14 cellular contexts compared by ENCODE assay signal in genomic region chr10:98266647-98267046, GRCh38. TPM values are rescaled to one million over a fixed set of nuclear protein-coding genes. Genes with fewer than 3 reads are reported as not detected.
DNase-seq lines count a peak whose midpoint lies in the region; ATAC-seq, FAIRE-seq and TF ChIP-seq lines count a peak whose summit lies in the region.
"Had no signal": no experiment of that assay in that cellular context is flagged by ENCODE, and none has a peak within 500 bp of the region (broad histone marks: within the 10 kb centered on the region; RNA-seq: fewer than 3 reads in every experiment).

No MANE protein-coding gene starts in this region.

- peaks cover 17% of the 10 kb centered on the region for H3K4me1 ChIP-seq in neural progenitor cell

- H3K9me3 ChIP-seq in AG04450 (ENCODE audit: control insufficient read depth, insufficient read depth, low read length) = peaks cover 4% of the 10 kb centered on the region; the same call in 1 of the 2 replicates
- no peaks in the 10 kb centered on the region for H3K9me3 ChIP-seq in neural progenitor cell (ENCODE audit: low read depth)
- H3K9me3 ChIP-seq in CD4-positive, alpha-beta T cell (ENCODE audit: control insufficient read depth, low read length) = no peaks in the 10 kb centered on the region
- H3K9me3 ChIP-seq: pancreas had no signal

- no peaks in the 10 kb centered on the region for H3K9me3 Mint-ChIP-seq in effector memory CD8-positive, alpha-beta T cell
- H3K9me3 Mint-ChIP-seq in neural progenitor cell = no peaks in the 10 kb centered on the region
- H3K9me3 Mint-ChIP-seq in CD4-positive, alpha-beta T cell = no peaks in the 10 kb centered on the region
- H3K9me3 Mint-ChIP-seq: activated T-cell treated with anti-CD3 and anti-CD28 coated beads, Interleukin-2, amount 50 U/mL, for 4 hours had no signal

- no peak for DNase-seq in AG04450 (ENCODE audit: low read depth, low spot score)
- DNase-seq in H54 (ENCODE audit: insufficient read length, low spot score) = peak; percentile 36
- no peak for DNase-seq in effector memory CD8-positive, alpha-beta T cell
- DNase-seq in neural progenitor cell (ENCODE audit: low spot score) = no peak
- no peak for DNase-seq in iPS-NIHi7 (ENCODE audit: extremely low spot score)
- no peak for DNase-seq in CD4-positive, alpha-beta T cell
- DNase-seq in GM13976 (ENCODE audit: low spot score) = no peak
- no peak for DNase-seq in dermis blood vessel endothelial cell
- DNase-seq: activated CD4-positive, CD25-positive, alpha-beta regulatory T cell treated with anti-CD3 and anti-CD28 coated beads, Interleukin-2, amount 50 U/mL, for 72 hours; activated T-cell treated with anti-CD3 and anti-CD28 coated beads, Interleukin-2, amount 50 U/mL, for 4 hours; GF-D8; NCI-H2029; pancreas had no signal

- peaks cover 16 to 21% of the 10 kb centered on the region in 2 donors for H3K27me3 Mint-ChIP-seq in effector memory CD8-positive, alpha-beta T cell
- peaks cover 7% of the 10 kb centered on the region for H3K27me3 Mint-ChIP-seq in neural progenitor cell (ENCODE audit: insufficient read depth, low read depth)
- H3K27me3 Mint-ChIP-seq in CD4-positive, alpha-beta T cell = peaks cover 54% of the 10 kb centered on the region

- ATAC-seq in effector memory CD8-positive, alpha-beta T cell (replicated peaks) = no peak
- ATAC-seq in CD4-positive, alpha-beta T cell (ENCODE audit: poor library complexity) = no peak
- ATAC-seq: activated T-cell treated with anti-CD3 and anti-CD28 coated beads, Interleukin-2, amount 50 U/mL, for 4 hours; pancreas had no signal

- CTCF ChIA-PET in AG04450 (lab: Charles Lee) = interaction anchor here (0.6 to 1.3 kb wide), 2 partner anchors 42 to 128 kb away, joined by 4 to 6 read pairs; no protein-coding TSS in a partner anchor
- CTCF ChIA-PET in CD4-positive, alpha-beta T cell (lab: Charles Lee) = no interaction called here

- peaks cover 0 to 7% of the 10 kb centered on the region in 2 donors for H3K4me1 Mint-ChIP-seq in effector memory CD8-positive, alpha-beta T cell (ENCODE audit: low read depth in 2 of 2)
- peaks cover 31% of the 10 kb centered on the region for H3K4me1 Mint-ChIP-seq in neural progenitor cell
- H3K4me1 Mint-ChIP-seq in CD4-positive, alpha-beta T cell (ENCODE audit: low read depth) = peaks cover 8% of the 10 kb centered on the region

- in situ Hi-C loops in GM13976 (cut with MboI; ENCODE audit: low sequenced_read_pairs, unreplicated experiment) = no loop called here

- intact Hi-C loops in CD4-positive, alpha-beta T cell (cut with DNase I, micrococcal nuclease) = no loop called here

- no peak for FAIRE-seq in H54 (lab: Jason Lieb, UNC)
- FAIRE-seq: pancreas had no signal

- H3F3A ChIP-seq in neural progenitor cell (ENCODE audit: low read depth) = peaks cover 10% of the 10 kb centered on the region

- no peak overlapping the region for H2AFZ ChIP-seq in neural progenitor cell (replicated peaks)

- peak overlapping the region; percentile 5 for H3K4me3 ChIP-seq in AG04450 (ENCODE audit: low read depth, low read length)
- H3K4me3 ChIP-seq in neural progenitor cell = no peak overlapping the region

- peaks cover 6% of the 10 kb centered on the region for H3K36me3 Mint-ChIP-seq in effector memory CD8-positive, alpha-beta T cell (ENCODE audit: insufficient read depth)
- H3K36me3 Mint-ChIP-seq in neural progenitor cell = no peaks in the 10 kb centered on the region
- H3K36me3 Mint-ChIP-seq in CD4-positive, alpha-beta T cell (ENCODE audit: low read depth) = no peaks in the 10 kb centered on the region

- no peaks in the 10 kb centered on the region for H4K20me1 ChIP-seq in neural progenitor cell (ENCODE audit: low read depth)

- H3K4me2 ChIP-seq in neural progenitor cell = peak overlapping the region; percentile 10
- H3K4me2 ChIP-seq: KMS-11 had no signal

- H3K36me3 ChIP-seq in neural progenitor cell = no peaks in the 10 kb centered on the region
- H3K36me3 ChIP-seq: pancreas had no signal

- no peak overlapping the region for H3K9ac ChIP-seq in neural progenitor cell
- H3K9ac ChIP-seq: KMS-11 had no signal

- peak overlapping the region; percentile 9 to 76 for H3K4me3 Mint-ChIP-seq in effector memory CD8-positive, alpha-beta T cell
- peak overlapping the region; percentile 39 for H3K4me3 Mint-ChIP-seq in neural progenitor cell
- H3K4me3 Mint-ChIP-seq in CD4-positive, alpha-beta T cell = no peak overlapping the region
- H3K4me3 Mint-ChIP-seq: activated T-cell treated with anti-CD3 and anti-CD28 coated beads, Interleukin-2, amount 50 U/mL, for 4 hours had no signal

- TF ChIP-seq CTCF in AG04450 (IDR thresholded peaks at IDR 0.05; ENCODE audit: low read depth, low read length) = no peak
- no peak for TF ChIP-seq CTCF in neural progenitor cell (IDR thresholded peaks at IDR 0.05)
- no peak for TF ChIP-seq CTCF in CD4-positive, alpha-beta T cell (IDR thresholded peaks at IDR 0.05)
- TF ChIP-seq CTCF in GM13976 (IDR thresholded peaks at IDR 0.05; ENCODE audit: borderline replicate concordance, control extremely low read depth, extremely low read depth, insufficient read depth, missing control alignments) = no peak

- POLR2A ChIA-PET in AG04450 (lab: Yijun Ruan, JAX) = no interaction called here
- POLR2A ChIA-PET in CD4-positive, alpha-beta T cell (lab: Charles Lee) = no interaction called here

- TF ChIP-seq POLR2A in H54 (IDR thresholded peaks at IDR 0.05; ENCODE audit: low read depth, low read length) = no peak

- no peaks in the 10 kb centered on the region for H3K79me2 ChIP-seq in neural progenitor cell (ENCODE audit: low read depth)

- H3K27me3 ChIP-seq in AG04450 (ENCODE audit: control insufficient read depth, insufficient read depth, low read length) (no peaks in the 10 kb centered on the region), neural progenitor cell (peaks cover 16% of the 10 kb centered on the region)
- peaks cover 35% of the 10 kb centered on the region for H3K27me3 ChIP-seq in CD4-positive, alpha-beta T cell (ENCODE audit: control insufficient read depth, insufficient read depth, low read length)
- H3K27me3 ChIP-seq: pancreas had no signal

- peak overlapping the region in 1 of 2 donors; percentile 5 for H3K27ac Mint-ChIP-seq in effector memory CD8-positive, alpha-beta T cell
- peak overlapping the region; percentile 35 for H3K27ac Mint-ChIP-seq in neural progenitor cell
- H3K27ac Mint-ChIP-seq in CD4-positive, alpha-beta T cell = no peak overlapping the region

- H3K27ac ChIP-seq in AG04450 (ENCODE audit: low read depth, low read length) = no peak overlapping the region
- no peak overlapping the region for H3K27ac ChIP-seq in neural progenitor cell
- H3K27ac ChIP-seq in CD4-positive, alpha-beta T cell (ENCODE audit: low read depth, low read length) = no peak overlapping the region
- H3K27ac ChIP-seq: KMS-11 had no signal

RNA-seq across cellular contexts. Expression of gene LOXL4, which starts 1.3 kb away (rescaled TPM):
- polyA plus RNA-seq in AG04450 (2011; rRNA removed) = 41.0 and 45.5 TPM in 2 replicates
- 31.0 and 37.8 TPM in 2 replicates for polyA minus RNA-seq in AG04450 (2011; rRNA and poly(A)+ RNA removed)
- total RNA-seq in neural progenitor cell (ENCODE audit: low replicate concordance) (0.77 and 0.92 TPM in 2 replicates), dermis blood vessel endothelial cell (0.68 and 0.88 TPM in 2 replicates)
- total RNA-seq in CD4-positive, alpha-beta T cell = not detected
- total RNA-seq: activated T-cell treated with anti-CD3 and anti-CD28 coated beads, Interleukin-2, amount 50 U/mL, for 4 hours had no signal
